ENCODE assay signal across 8 cellular contexts in the genomic region with DNA sequence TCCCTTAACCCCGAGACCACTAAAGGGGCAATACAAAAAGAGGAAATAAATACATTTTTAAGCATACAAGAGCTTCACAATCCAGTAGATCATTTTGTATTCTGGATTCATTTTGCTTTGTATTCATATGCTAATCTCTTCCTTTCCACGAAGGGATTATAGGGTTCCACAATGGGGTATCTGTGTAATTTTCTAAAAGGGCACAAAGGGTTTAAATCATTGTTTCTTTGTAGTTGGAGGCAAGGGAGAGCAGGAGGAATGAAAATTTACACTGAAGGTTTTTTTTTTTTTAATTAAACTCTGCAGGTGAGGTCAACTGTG. TPM values are rescaled to one million over a fixed set of nuclear protein-coding genes. Genes with fewer than 3 reads are reported as not detected.
A peak's percentile ranks its signal among the peaks of the same experiment; 100 is the strongest.
DNase-seq lines count a peak whose midpoint lies in the region; ATAC-seq, FAIRE-seq and TF ChIP-seq lines count a peak whose summit lies in the region.

No MANE protein-coding gene starts in this region.

- no peak for DNase-seq in activated CD4-positive, alpha-beta T cell treated with anti-CD3 and anti-CD28 coated beads, Interleukin-2, amount 10 ng/mL, durations not matched to agents 7 days and 5 days
- DNase-seq in activated CD4-positive, alpha-beta T cell treated with anti-CD3 and anti-CD28 coated beads for 1 hour, result no peak
- no peak for DNase-seq in activated naive CD8-positive, alpha-beta T cell treated with anti-CD3 and anti-CD28 coated beads, Interleukin-2, amount 50 U/mL, for 24 hours
- DNase-seq in left lung (no peak), thyroid gland (no peak), HTR-8/SVneo (ENCODE audit: insufficient read length, low spot score) (no peak), DMS 273 treated with DMSO at 0.1 percent for 48 hours (lab: John Stamatoyannopoulos, UW) (no peak)
- DNase-seq in stimulated activated CD4-positive, alpha-beta T cell treated with anti-CD3 and anti-CD28 coated beads, Interleukin-2, amount 100 ng/mL, for 48 hours, result no peak

- no peak for ATAC-seq in activated naive CD8-positive, alpha-beta T cell treated with anti-CD3 and anti-CD28 coated beads, Interleukin-2, amount 50 U/mL, for 24 hours
- no peak for ATAC-seq in left lung

- H3K4me1 Mint-ChIP-seq in activated CD4-positive, alpha-beta T cell treated with anti-CD3 and anti-CD28 coated beads, Interleukin-2, amount 10 ng/mL, durations not matched to agents 7 days and 5 days, result peaks cover 26% of the 10 kb centered on the region
- H3K4me1 Mint-ChIP-seq in activated naive CD8-positive, alpha-beta T cell treated with anti-CD3 and anti-CD28 coated beads, Interleukin-2, amount 50 U/mL, for 24 hours, result peaks cover 36% of the 10 kb centered on the region

- H3K27ac ChIP-seq in left lung (peak overlapping the region; percentile 96 to 99), thyroid gland (peak overlapping the region; percentile 82 to 100 (median 96))

- no peaks in the 10 kb centered on the region for H3K9me3 Mint-ChIP-seq in activated CD4-positive, alpha-beta T cell treated with anti-CD3 and anti-CD28 coated beads, Interleukin-2, amount 10 ng/mL, durations not matched to agents 7 days and 5 days
- no peaks in the 10 kb centered on the region for H3K9me3 Mint-ChIP-seq in activated naive CD8-positive, alpha-beta T cell treated with anti-CD3 and anti-CD28 coated beads, Interleukin-2, amount 50 U/mL, for 24 hours

- TF ChIP-seq CTCF in left lung (IDR thresholded peaks at IDR 0.05) (no peak), thyroid gland (IDR thresholded peaks at IDR 0.05) (peak in 1 of 6 experiments; percentile 15)

- intact Hi-C loops in left lung (cut with DNase I) (loop anchor here in 1 of 2 donors (5.0 to 10.0 kb wide), 2 partner anchors 60 to 147 kb away; no protein-coding TSS in a partner anchor), thyroid gland (cut with DNase I) (loop anchor here (5.0 kb wide), 1 partner anchor 147 kb away; no protein-coding TSS in a partner anchor)

- H3K27me3 ChIP-seq in left lung, result no peaks in the 10 kb centered on the region
- no peaks in the 10 kb centered on the region for H3K27me3 ChIP-seq in thyroid gland

- peaks cover 22% of the 10 kb centered on the region for H3K36me3 Mint-ChIP-seq in activated CD4-positive, alpha-beta T cell treated with anti-CD3 and anti-CD28 coated beads, Interleukin-2, amount 10 ng/mL, durations not matched to agents 7 days and 5 days (ENCODE audit: low read depth)
- H3K36me3 Mint-ChIP-seq in activated naive CD8-positive, alpha-beta T cell treated with anti-CD3 and anti-CD28 coated beads, Interleukin-2, amount 50 U/mL, for 24 hours (ENCODE audit: low read depth), result peaks cover 28% of the 10 kb centered on the region

- CTCF ChIA-PET in activated CD4-positive, alpha-beta T cell treated with anti-CD3 and anti-CD28 coated beads, Interleukin-2, amount 10 ng/mL, durations not matched to agents 7 days and 5 days (lab: Charles Lee), result interaction anchor here (0.9 to 1.3 kb wide), 7 partner anchors 9 to 149 kb away, joined by 3 to 6 read pairs (median 4); a partner anchor contains a TSS

- TF ChIP-seq POLR2A in thyroid gland (IDR thresholded peaks at IDR 0.05), result no peak

- WGBS in thyroid gland, 2 donors, result 0 to 1% methylated on average over 2 of the region's 2 CpGs

- H3K9me3 ChIP-seq in left lung, result no peaks in the 10 kb centered on the region
- H3K9me3 ChIP-seq in thyroid gland, result no peaks in the 10 kb centered on the region

- no peaks in the 10 kb centered on the region for H3K27me3 Mint-ChIP-seq in activated CD4-positive, alpha-beta T cell treated with anti-CD3 and anti-CD28 coated beads, Interleukin-2, amount 10 ng/mL, durations not matched to agents 7 days and 5 days
- H3K27me3 Mint-ChIP-seq in activated naive CD8-positive, alpha-beta T cell treated with anti-CD3 and anti-CD28 coated beads, Interleukin-2, amount 50 U/mL, for 24 hours, result peaks cover 6% of the 10 kb centered on the region

- H3K4me3 Mint-ChIP-seq in activated CD4-positive, alpha-beta T cell treated with anti-CD3 and anti-CD28 coated beads, Interleukin-2, amount 10 ng/mL, durations not matched to agents 7 days and 5 days, result peak overlapping the region; percentile 97
- H3K4me3 Mint-ChIP-seq in activated naive CD8-positive, alpha-beta T cell treated with anti-CD3 and anti-CD28 coated beads, Interleukin-2, amount 50 U/mL, for 24 hours, result peak overlapping the region; percentile 100

- H3K4me1 ChIP-seq in left lung (peaks cover 16 to 34% of the 10 kb centered on the region in 2 donors), thyroid gland (peaks cover 18 to 24% of the 10 kb centered on the region in 2 donors)

- H3K27ac Mint-ChIP-seq in activated CD4-positive, alpha-beta T cell treated with anti-CD3 and anti-CD28 coated beads, Interleukin-2, amount 10 ng/mL, durations not matched to agents 7 days and 5 days, result peak overlapping the region; percentile 99
- H3K27ac Mint-ChIP-seq in activated naive CD8-positive, alpha-beta T cell treated with anti-CD3 and anti-CD28 coated beads, Interleukin-2, amount 50 U/mL, for 24 hours, result peak overlapping the region; percentile 99

- H3K4me3 ChIP-seq in left lung (peak overlapping the region; percentile 92 to 94), thyroid gland (replicated peaks in 1 of 3) (peak overlapping the region in 2 of 3 donors; percentile 36 to 87)

- FAIRE-seq in HTR-8/SVneo (lab: Jason Lieb, UNC), result no peak

- H3K36me3 ChIP-seq in left lung, result peaks cover 0 to 10% of the 10 kb centered on the region in 2 donors
- peaks cover 0 to 5% of the 10 kb centered on the region in 2 donors for H3K36me3 ChIP-seq in thyroid gland

- POLR2A ChIA-PET in activated CD4-positive, alpha-beta T cell treated with anti-CD3 and anti-CD28 coated beads, Interleukin-2, amount 10 ng/mL, durations not matched to agents 7 days and 5 days (lab: Charles Lee), result interaction anchor here (0.9 to 1.0 kb wide), 3 partner anchors 13 to 155 kb away, joined by 3 to 4 read pairs (median 3); no protein-coding TSS in a partner anchor

RNA-seq across cellular contexts. Expression of a gene that starts 0.6 kb away (rescaled TPM):
- total RNA-seq in activated CD4-positive, alpha-beta T cell treated with anti-CD3 and anti-CD28 coated beads, Interleukin-2, amount 10 ng/mL, durations not matched to agents 7 days and 5 days, result 10 to 100 TPM; 66.9 to 85.4 TPM
- total RNA-seq in left lung (10 to 100 TPM; 54.7 to 61.2 TPM), thyroid gland (10 to 100 TPM; 29.9 to 52.3 (median 41.1) TPM)

RNA-seq across cellular contexts. Expression of a gene that starts 47.9 kb away (rescaled TPM):
- not detected for total RNA-seq in activated CD4-positive, alpha-beta T cell treated with anti-CD3 and anti-CD28 coated beads, Interleukin-2, amount 10 ng/mL, durations not matched to agents 7 days and 5 days
- total RNA-seq in left lung, result not detected
- not detected for total RNA-seq in thyroid gland
